Comparison of ENCODE assay signal across 13 cellular contexts in genomic region chr5:159805021-159805420, GRCh38.
DNase-seq lines count a peak whose midpoint lies in the region; TF ChIP-seq lines count a peak whose summit lies in the region.
"Had no signal": no experiment of that assay in that cellular context is flagged by ENCODE, and none has a peak within 500 bp of the region (broad histone marks: within the 10 kb centered on the region; RNA-seq: fewer than 3 reads in every experiment).

No MANE protein-coding gene starts in this region.

- no peak overlapping the region for H3K18ac ChIP-seq in H9 (ENCODE audit: insufficient read length, low read depth, low read length)

- H4K20me1 ChIP-seq in H9 (ENCODE audit: control insufficient read depth, insufficient read depth, insufficient read length), result no peaks in the 10 kb centered on the region

- H3K79me1 ChIP-seq in H9 (ENCODE audit: insufficient read depth, low read depth, low read length, poor library complexity, severe bottlenecking), result no peaks in the 10 kb centered on the region

- H2BK120ac ChIP-seq in H9 (ENCODE audit: low read depth, low read length, poor library complexity, severe bottlenecking), result no peak overlapping the region

- DNase-seq in CD1c-positive myeloid dendritic cell (ENCODE audit: extremely low spot score) (peak; percentile 88), NOMO-1 treated with DMSO at 0.1 percent for 48 hours (lab: John Stamatoyannopoulos, UW; ENCODE audit: unreplicated experiment) (peak; percentile 98), fibroblast of mammary gland (ENCODE audit: low read depth) (peak; percentile 70), pons (ENCODE audit: low spot score) (peak; percentile 85), osteocyte (ENCODE audit: extremely low spot score, unreplicated experiment) (no peak), H9 (no peak), NCI-H82 (lab: John Stamatoyannopoulos, UW) (no peak)
- DNase-seq in CD8-positive, alpha-beta memory T cell, result no peak
- DNase-seq: NCI-H2171, T-helper 2 cell had no signal

- H3K4me1 Mint-ChIP-seq in osteocyte (ENCODE audit: unreplicated experiment) (no peaks in the 10 kb centered on the region), H9 (no peaks in the 10 kb centered on the region)
- no peaks in the 10 kb centered on the region for H3K4me1 Mint-ChIP-seq in CD8-positive, alpha-beta memory T cell
- H3K4me1 Mint-ChIP-seq: activated T-helper 17 cell treated with anti-CD3 and anti-CD28 coated beads, Interleukin-2, amount 50 U/mL, for 72 hours had no signal

- H4K91ac ChIP-seq in H9 (ENCODE audit: insufficient read length, low read depth, low read length), result no peak overlapping the region

- no peaks in the 10 kb centered on the region for H3K27me3 ChIP-seq in H9 (ENCODE audit: insufficient read depth, low read length)
- H3K27me3 ChIP-seq in CD8-positive, alpha-beta memory T cell (ENCODE audit: insufficient read depth, low read length, poor library complexity, severe bottlenecking), result no peaks in the 10 kb centered on the region
- H3K27me3 ChIP-seq: pancreas had no signal

- H3K4me2 ChIP-seq in H9 (ENCODE audit: insufficient read depth, insufficient read length, low read length), result no peak overlapping the region

- H2AK5ac ChIP-seq in H9 (ENCODE audit: insufficient read length, low read length), result no peak overlapping the region

- H4K8ac ChIP-seq in H9 (replicated peaks; ENCODE audit: insufficient read length, low read depth, low read length), result no peak overlapping the region

- H3K4me3 ChIP-seq in fibroblast of mammary gland (ENCODE audit: control insufficient read depth, low read depth, low read length), result no peak overlapping the region
- no peak overlapping the region for H3K4me3 ChIP-seq in CD8-positive, alpha-beta memory T cell (ENCODE audit: low read length)
- H3K4me3 ChIP-seq: pancreas had no signal

- no peak overlapping the region for H2BK12ac ChIP-seq in H9 (ENCODE audit: insufficient read length, low read depth, low read length)

- H2AFZ ChIP-seq in H9 (ENCODE audit: low read length), result no peak overlapping the region

- POLR2A ChIA-PET in CD8-positive, alpha-beta memory T cell (lab: Charles Lee), result no interaction called here

- TF ChIP-seq CTCF in fibroblast of mammary gland (conservative IDR thresholded peaks at IDR 0.05; ENCODE audit: control insufficient read depth, insufficient read depth, low read depth, low read length), result no peak
- TF ChIP-seq CTCF in osteocyte (IDR thresholded peaks at IDR 0.05), result no peak
- no peak for TF ChIP-seq CTCF in H9 (conservative IDR thresholded peaks at IDR 0.05)

- no peak overlapping the region for H2BK5ac ChIP-seq in H9 (ENCODE audit: insufficient read length, low read length)

- no peak overlapping the region for H3K23ac ChIP-seq in H9 (ENCODE audit: insufficient read length, low read depth, low read length)

- no peak overlapping the region for H3K27ac ChIP-seq in H9 (ENCODE audit: insufficient read length, low read depth, low read length)
- no peak overlapping the region for H3K27ac ChIP-seq in CD8-positive, alpha-beta memory T cell (ENCODE audit: low read depth, low read length)
- H3K27ac ChIP-seq: pancreas had no signal

- H3K27ac Mint-ChIP-seq in osteocyte (ENCODE audit: unreplicated experiment) (no peak overlapping the region), H9 (no peak overlapping the region)
- H3K27ac Mint-ChIP-seq in CD8-positive, alpha-beta memory T cell, result no peak overlapping the region
- H3K27ac Mint-ChIP-seq: activated T-helper 17 cell treated with anti-CD3 and anti-CD28 coated beads, Interleukin-2, amount 50 U/mL, for 72 hours; brain had no signal

- H2BK20ac ChIP-seq in H9 (ENCODE audit: low read depth, low read length, poor library complexity, severe bottlenecking), result no peak overlapping the region

- H3K36me3 ChIP-seq in CD8-positive, alpha-beta memory T cell (ENCODE audit: insufficient read depth, low read length), result no peaks in the 10 kb centered on the region
- H3K36me3 ChIP-seq: pancreas had no signal

- no peak overlapping the region for H2BK15ac ChIP-seq in H9 (ENCODE audit: low read depth, low read length)

- H3K4me1 ChIP-seq in H9 (ENCODE audit: insufficient read depth, low read length), result no peaks in the 10 kb centered on the region
- H3K4me1 ChIP-seq in CD8-positive, alpha-beta memory T cell (ENCODE audit: insufficient read depth, low read length), result no peaks in the 10 kb centered on the region
- H3K4me1 ChIP-seq: pancreas had no signal

- H3K79me2 ChIP-seq in H9 (ENCODE audit: insufficient read depth, low read length), result no peaks in the 10 kb centered on the region

- H3T11ph ChIP-seq in H9 (ENCODE audit: low read length), result no peak overlapping the region

- no peak overlapping the region for H3K56ac ChIP-seq in H9 (ENCODE audit: insufficient read length, low read depth, low read length)

- no peak overlapping the region for H3K4me3 Mint-ChIP-seq in osteocyte (ENCODE audit: unreplicated experiment)
- no peak overlapping the region for H3K4me3 Mint-ChIP-seq in H9
- no peak overlapping the region for H3K4me3 Mint-ChIP-seq in CD8-positive, alpha-beta memory T cell
- H3K4me3 Mint-ChIP-seq: activated T-helper 17 cell treated with anti-CD3 and anti-CD28 coated beads, Interleukin-2, amount 50 U/mL, for 72 hours; brain had no signal

- H3K9me3 ChIP-seq in H9 (ENCODE audit: control insufficient read depth, low read depth, low read length), result no peaks in the 10 kb centered on the region
- no peaks in the 10 kb centered on the region for H3K9me3 ChIP-seq in CD8-positive, alpha-beta memory T cell (ENCODE audit: low read length)
- H3K9me3 ChIP-seq: pancreas had no signal

- H3K36me3 Mint-ChIP-seq in osteocyte (ENCODE audit: unreplicated experiment) (peaks cover 5% of the 10 kb centered on the region), H9 (ENCODE audit: insufficient read depth in 1 of 3, low read depth in 3 of 3) (peaks cover 0 to 5% (median 4%) of the 10 kb centered on the region in 3 experiments; a peak in 4 of 7 replicates)
- peaks cover 0 to 16% (median 0%) of the 10 kb centered on the region in 3 donors for H3K36me3 Mint-ChIP-seq in CD8-positive, alpha-beta memory T cell
- H3K36me3 Mint-ChIP-seq: brain had no signal

- WGBS in H9 (ENCODE audit: extremely low coverage, insufficient read length, low lambda C conversion rate), result no CpG with 5 or more reads among the region's 2 CpGs

- CTCF ChIA-PET in CD8-positive, alpha-beta memory T cell (lab: Charles Lee), result no interaction called here

- H3K4ac ChIP-seq in H9 (ENCODE audit: low read depth, low read length), result no peak overlapping the region

- no peak overlapping the region for H4K5ac ChIP-seq in H9 (ENCODE audit: insufficient read length, low read depth, low read length)

- H3K27me3 Mint-ChIP-seq in osteocyte (ENCODE audit: unreplicated experiment), result peaks cover 65% of the 10 kb centered on the region
- no peaks in the 10 kb centered on the region; the same call in 1 of the 2 replicates for H3K27me3 Mint-ChIP-seq in H9 (ENCODE audit: low read depth)
- H3K27me3 Mint-ChIP-seq in CD8-positive, alpha-beta memory T cell, result peaks cover 11 to 38% of the 10 kb centered on the region in 2 donors

- H3K9me3 Mint-ChIP-seq in osteocyte (ENCODE audit: unreplicated experiment) (peaks cover 10% of the 10 kb centered on the region), H9 (peaks cover 9 to 13% of the 10 kb centered on the region in 2 experiments)
- H3K9me3 Mint-ChIP-seq in CD8-positive, alpha-beta memory T cell, result peaks cover 0 to 10% (median 9%) of the 10 kb centered on the region in 5 donors
- H3K9me3 Mint-ChIP-seq: activated T-helper 17 cell treated with anti-CD3 and anti-CD28 coated beads, Interleukin-2, amount 50 U/mL, for 72 hours had no signal

- no peak overlapping the region for H3K14ac ChIP-seq in H9 (ENCODE audit: insufficient read depth, low read length)

- H3K9ac ChIP-seq in H9 (ENCODE audit: extremely low read depth, insufficient read length, low read length), result no peak overlapping the region

- no peaks in the 10 kb centered on the region for H3K23me2 ChIP-seq in H9 (ENCODE audit: insufficient read length, low read depth, low read length, poor library complexity, severe bottlenecking)

Comparison
In these comparisons a context has a peak if more than half of its experiments do, and no peak if none do; other contexts are left out.
1. DNase-seq: peak in CD1c-positive myeloid dendritic cell (single experiment), NOMO-1 treated with DMSO at 0.1 percent for 48 hours (single experiment), fibroblast of mammary gland (single experiment) and pons (single experiment); none in osteocyte (single experiment), H9 (single experiment), CD8-positive, alpha-beta memory T cell (0 of 5) and NCI-H82 (single experiment).